Comparison of ENCODE assay signal across 8 cellular contexts in the genomic region with DNA sequence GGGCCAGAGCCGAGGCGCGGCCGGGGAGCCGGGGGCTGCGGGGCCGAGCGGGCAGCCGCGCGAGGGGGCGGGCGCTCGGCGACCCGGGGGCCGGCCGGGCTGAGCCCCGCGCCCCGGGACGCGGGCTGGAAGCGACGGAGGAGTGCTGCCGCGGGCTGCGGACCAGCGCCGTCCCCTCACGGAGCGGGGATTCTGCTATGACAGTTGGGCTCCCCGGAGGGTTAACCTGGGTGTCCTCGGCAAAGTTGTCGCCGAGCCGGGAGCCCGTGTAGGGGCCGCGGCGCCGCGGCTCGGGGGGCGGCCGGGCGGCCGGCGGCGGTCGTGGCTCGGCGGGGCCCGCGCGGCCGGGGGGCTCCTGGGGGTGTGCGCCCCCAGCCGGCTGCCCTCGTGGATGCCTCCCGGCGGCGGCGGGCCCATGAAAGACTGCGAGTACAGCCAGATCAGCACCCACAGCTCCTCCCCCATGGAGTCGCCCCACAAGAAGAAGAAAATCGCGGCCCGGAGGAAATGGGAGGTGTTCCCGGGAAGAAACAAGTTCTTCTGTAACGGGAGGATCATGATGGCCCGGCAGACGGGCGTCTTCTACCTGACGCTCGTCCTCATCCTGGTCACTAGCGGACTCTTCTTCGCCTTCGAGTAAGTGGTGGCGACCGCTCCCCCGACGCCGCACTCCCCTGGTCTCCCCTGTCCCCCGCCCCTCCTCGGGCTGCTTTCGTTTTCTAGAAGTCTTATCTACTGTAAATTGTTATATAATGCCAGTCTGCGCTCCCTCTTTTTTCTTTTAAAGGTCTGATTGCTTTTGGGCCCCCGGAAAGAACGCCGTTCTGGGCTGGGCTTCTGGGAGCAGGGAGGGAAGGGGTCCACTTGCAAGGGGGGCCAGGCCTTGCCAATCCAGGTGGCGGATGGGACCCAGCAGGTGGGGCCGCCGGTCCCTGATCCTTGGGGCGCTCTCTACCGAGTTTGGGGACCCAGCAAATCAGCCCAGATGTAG. TPM values are rescaled to one million over a fixed set of nuclear protein-coding genes. Genes with fewer than 3 reads are reported as not detected.
A peak's percentile ranks its signal among the peaks of the same experiment; 100 is the strongest.
DNase-seq lines count a peak whose midpoint lies in the region; ATAC-seq, FAIRE-seq and TF ChIP-seq lines count a peak whose summit lies in the region.

No MANE protein-coding gene starts in this region.

- H3K9me3 ChIP-seq in ES-I3 (ENCODE audit: control insufficient read depth, insufficient read depth, low read length) (no peaks in the 10 kb centered on the region), Karpas-422 (ENCODE audit: low read length) (no peaks in the 10 kb centered on the region), kidney (ENCODE audit: control insufficient read depth in 1 of 2, low read length in 2 of 2) (no peaks in the 10 kb centered on the region)

- H4K20me1 ChIP-seq in Karpas-422 (ENCODE audit: insufficient read depth, low read depth, low read length), result no peaks in the 10 kb centered on the region

- CTCF ChIA-PET in activated B cell treated with CpG ODN at 0.5 μM for 24 hours (lab: Charles Lee), result interaction anchor here (1.0 kb wide), 1 partner anchor 67 kb away, joined by 3 read pairs; no protein-coding TSS in a partner anchor

- DNase-seq in Karpas-422, result peak; percentile 52
- DNase-seq in activated B cell treated with CpG ODN at 0.5 μM for 24 hours, result peak; percentile 64
- DNase-seq in caudate nucleus (lab: John Stamatoyannopoulos, UW), result peak in 52 of 61 donors; percentile 10 to 73 (median 42)
- DNase-seq in kidney, result peak; percentile 88
- DNase-seq in stimulated activated CD4-positive, alpha-beta T cell treated with anti-CD3 and anti-CD28 coated beads, Interleukin-15, amount 100 ng/mL, for 1 hour (ENCODE audit: low read depth in 1 of 2, low spot score in 1 of 2), result peak; percentile 22 to 42

- POLR2A ChIA-PET in activated B cell treated with CpG ODN at 0.5 μM for 24 hours (lab: Charles Lee), result interaction anchor here (0.5 to 2.3 kb wide), 9 partner anchors 11 to 627 kb away, joined by 3 to 14 read pairs (median 4); partner anchors contain the start of gene TMEM242

- H2AFZ ChIP-seq in Karpas-422 (ENCODE audit: low read length), result no peak overlapping the region

- H3K27ac ChIP-seq in Karpas-422 (ENCODE audit: low read length), result no peak overlapping the region
- peak overlapping the region; percentile 36 for H3K27ac ChIP-seq in caudate nucleus (ENCODE audit: low read depth, low read length)
- peak overlapping the region; percentile 1 to 91 for H3K27ac ChIP-seq in kidney (ENCODE audit: low read depth in 2 of 2, low read length in 2 of 2)

- no peaks in the 10 kb centered on the region for H3K9me2 ChIP-seq in Karpas-422 (replicated peaks; ENCODE audit: insufficient read depth, low read length)

- H3K4me3 ChIP-seq in Karpas-422 (ENCODE audit: low read length) (peak overlapping the region; percentile 98), kidney (ENCODE audit: low read length in 2 of 2) (peak overlapping the region; percentile 78 to 84)

- H3K27me3 Mint-ChIP-seq in activated B cell treated with CpG ODN at 0.5 μM for 24 hours, result peaks cover 3% of the 10 kb centered on the region

- H3K27me3 ChIP-seq in Karpas-422 (ENCODE audit: low read length), result no peaks in the 10 kb centered on the region

- FAIRE-seq in kidney (lab: Jason Lieb, UNC), result no peak

- H3K4me1 ChIP-seq in ES-I3 (ENCODE audit: insufficient read depth, low read length) (no peaks in the 10 kb centered on the region), Karpas-422 (ENCODE audit: low read length) (peaks cover 13% of the 10 kb centered on the region), kidney (ENCODE audit: control insufficient read depth in 1 of 2, insufficient read depth in 1 of 2, low read depth in 1 of 2, low read length in 2 of 2) (peaks cover 3 to 12% of the 10 kb centered on the region in 2 donors)

- TF ChIP-seq CTCF in activated B cell treated with CpG ODN at 0.5 μM for 24 hours (IDR thresholded peaks at IDR 0.05) (no peak), kidney (IDR thresholded peaks at IDR 0.05; ENCODE audit: borderline replicate concordance, extremely low read depth, insufficient read depth) (no peak)

- ATAC-seq in GM21619 (IDR thresholded peaks at IDR 0.05; ENCODE audit: unreplicated experiment) (peak; percentile 20), activated B cell treated with CpG ODN at 0.5 μM for 24 hours (ENCODE audit: low read depth) (peak; percentile 19), HG02870 (IDR thresholded peaks at IDR 0.05; ENCODE audit: unreplicated experiment) (no peak)

- no peaks in the 10 kb centered on the region for H3K9me3 Mint-ChIP-seq in activated B cell treated with CpG ODN at 0.5 μM for 24 hours

- H3K9ac ChIP-seq in ES-I3 (ENCODE audit: low read depth, low read length) (peak overlapping the region; percentile 86), Karpas-422 (ENCODE audit: low read length) (peak overlapping the region; percentile 98; the same call in 1 of the 2 replicates), kidney (ENCODE audit: low read length in 2 of 2) (peak overlapping the region; percentile 62 to 87)

- peaks cover 28% of the 10 kb centered on the region for H3K36me3 Mint-ChIP-seq in activated B cell treated with CpG ODN at 0.5 μM for 24 hours (ENCODE audit: low read depth)

- no peaks in the 10 kb centered on the region for H3K36me3 ChIP-seq in ES-I3 (ENCODE audit: insufficient read depth, low read length)
- H3K36me3 ChIP-seq in Karpas-422 (ENCODE audit: insufficient read depth, low read length), result no peaks in the 10 kb centered on the region
- H3K36me3 ChIP-seq in kidney (ENCODE audit: control insufficient read depth in 1 of 2, insufficient read depth in 2 of 2, low read length in 2 of 2), result no peaks in the 10 kb centered on the region

- peak overlapping the region; percentile 95 for H3K4me2 ChIP-seq in Karpas-422 (ENCODE audit: low read depth, low read length, poor library complexity, severe bottlenecking)

- peak overlapping the region; percentile 88 for H3K4me3 Mint-ChIP-seq in activated B cell treated with CpG ODN at 0.5 μM for 24 hours

- H3K4me1 Mint-ChIP-seq in activated B cell treated with CpG ODN at 0.5 μM for 24 hours, result peaks cover 40% of the 10 kb centered on the region

- intact Hi-C loops in activated B cell treated with CpG ODN at 0.5 μM for 24 hours (cut with micrococcal nuclease), result loop anchor here (1.0 to 5.0 kb wide), 8 partner anchors 17 to 360 kb away; no protein-coding TSS in a partner anchor
- intact Hi-C loops in kidney (cut with DNase I), result no loop called here

- H3K79me2 ChIP-seq in Karpas-422 (ENCODE audit: low read length), result no peaks in the 10 kb centered on the region

- H3K27ac Mint-ChIP-seq in activated B cell treated with CpG ODN at 0.5 μM for 24 hours, result peak overlapping the region; percentile 62

RNA-seq across cellular contexts. Expression of gene ZDHHC14, which starts 0.9 kb away (rescaled TPM):
- 0.18 and 1.1 TPM in 2 replicates for total RNA-seq in Karpas-422 (2014; rRNA removed; shearing (Covaris generic); ENCODE audit: low replicate concordance)
- 20.5 and 25.3 TPM in 2 replicates for total RNA-seq in activated B cell treated with CpG ODN at 0.5 μM for 24 hours
- 26.7 TPM for total RNA-seq in kidney
- 13.5 TPM for polyA plus RNA-seq in kidney (ENCODE audit: insufficient read depth, low read depth, low replicate concordance)

RNA-seq across cellular contexts. Expression of gene TMEM242, which starts 58.6 kb away (rescaled TPM):
- total RNA-seq in Karpas-422 (2014; rRNA removed; shearing (Covaris generic); ENCODE audit: low replicate concordance), result 3.4 and 5.5 TPM in 2 replicates
- total RNA-seq in activated B cell treated with CpG ODN at 0.5 μM for 24 hours (16.1 and 17.6 TPM in 2 replicates), kidney (14.2 TPM)
- polyA plus RNA-seq in kidney (ENCODE audit: insufficient read depth, low read depth, low replicate concordance), result 14.3 TPM

Comparison
In these comparisons a context has a peak if more than half of its experiments do, and no peak if none do; other contexts are left out.
1. DNase-seq: peak in every context shown above with its lines; median percentile 88 in kidney; 64 in activated B cell treated with CpG ODN at 0.5 μM for 24 hours; 52 in Karpas-422; 42 in caudate nucleus; 32 in stimulated activated CD4-positive, alpha-beta T cell treated with anti-CD3 and anti-CD28 coated beads, Interleukin-15, amount 100 ng/mL, for 1 hour.
2. RNA of gene ZDHHC14, which starts 0.9 kb away (total RNA-seq): 26.7 TPM in kidney (single experiment) and 20.5 to 25.3 TPM in activated B cell treated with CpG ODN at 0.5 μM for 24 hours; 0.18 to 1.1 TPM in Karpas-422; every median in the first group is over 10 times any median in the second.
3. Peak in every context shown above with its lines, with median percentiles within 50 percentile points of each other: H3K9ac ChIP-seq.